Comparison of ENCODE assay signal across 8 cellular contexts in the genomic region with DNA sequence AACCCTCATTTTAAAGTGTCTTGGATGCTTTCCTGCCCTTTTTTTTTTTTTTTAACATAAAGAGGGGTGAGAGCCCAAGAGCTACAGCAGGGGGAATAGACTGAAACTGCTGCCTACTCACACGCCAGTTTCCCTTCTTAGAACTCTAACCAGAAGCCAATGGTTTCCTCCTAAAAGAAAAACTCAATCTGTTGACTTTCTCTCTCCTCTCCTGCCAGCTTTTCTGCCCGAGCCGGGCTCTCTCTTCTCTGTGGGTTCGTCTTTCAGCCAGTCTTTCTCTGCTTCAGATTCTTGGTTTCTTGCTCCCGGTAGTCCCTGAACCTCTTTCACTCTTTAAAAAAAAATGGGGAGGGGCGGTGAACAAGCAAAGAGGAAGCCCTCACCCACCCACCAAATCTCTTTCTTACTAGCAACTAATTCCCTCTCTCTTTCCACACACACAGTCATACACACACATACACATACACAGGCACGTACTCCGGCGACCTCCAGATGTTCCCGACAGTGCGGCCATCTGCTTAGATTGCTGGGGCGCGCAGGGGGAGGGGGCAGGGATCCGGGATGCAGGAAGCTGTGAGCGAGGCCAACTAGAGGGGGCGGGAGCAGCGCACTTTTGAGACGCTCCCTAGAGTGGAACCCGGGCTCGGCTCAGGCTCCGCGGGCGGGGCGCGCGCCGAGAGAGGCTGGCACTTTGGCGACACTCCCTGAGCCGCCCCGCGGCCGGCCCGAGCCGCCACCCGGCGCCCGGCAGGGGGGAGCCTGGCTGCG. TPM values are rescaled to one million over a fixed set of nuclear protein-coding genes. Genes with fewer than 3 reads are reported as not detected.
DNase-seq lines count a peak whose midpoint lies in the region; ATAC-seq and TF ChIP-seq lines count a peak whose summit lies in the region.

No MANE protein-coding gene starts in this region.

- POLR2A ChIA-PET in activated CD8-positive, alpha-beta T cell treated with anti-CD3 and anti-CD28 coated beads for 36 hours (lab: Charles Lee): interaction anchor here (1.0 to 1.4 kb wide), 3 partner anchors 13 to 112 kb away, joined by 3 to 4 read pairs (median 4); partner anchors contain the start of gene LRRC32

- H3K4me3 ChIP-seq in H7 (ENCODE audit: insufficient read depth, low read depth, low read length) (peak overlapping the region; percentile 98), esophagus (ENCODE audit: low read depth in 1 of 2, low read length in 2 of 2) (peak overlapping the region; percentile 89 to 94)

- intact Hi-C loops in activated CD8-positive, alpha-beta T cell treated with anti-CD3 and anti-CD28 coated beads for 36 hours (cut with micrococcal nuclease): no loop called here

- DNase-seq in H7 (peak; percentile 97), NCI-H2227 (lab: John Stamatoyannopoulos, UW; ENCODE audit: unreplicated experiment) (peak; percentile 96), midbrain (lab: John Stamatoyannopoulos, UW) (peak; percentile 77)
- DNase-seq in activated CD8-positive, alpha-beta T cell treated with anti-CD3 and anti-CD28 coated beads for 36 hours: peak; percentile 90
- no peak for DNase-seq in effector CD8-positive, alpha-beta T cell (lab: John Stamatoyannopoulos, UW)

- peak; percentile 83 for ATAC-seq in activated CD8-positive, alpha-beta T cell treated with anti-CD3 and anti-CD28 coated beads for 36 hours

- peaks cover 19% of the 10 kb centered on the region for H3K4me1 Mint-ChIP-seq in activated CD8-positive, alpha-beta T cell treated with anti-CD3 and anti-CD28 coated beads for 36 hours (ENCODE audit: low read depth)
- peaks cover 18% of the 10 kb centered on the region for H3K4me1 Mint-ChIP-seq in stimulated activated naive CD8-positive, alpha-beta T cell treated with anti-CD3 and anti-CD28 coated beads, Interleukin-15, Interleukin-2, amounts not matched to agents 100 ng/mL and 50 ng/mL, for 24 hours (ENCODE audit: low read depth)

- H3K4me1 ChIP-seq in esophagus (ENCODE audit: control insufficient read depth in 2 of 2, insufficient read depth in 2 of 2, low read length in 1 of 2): peaks cover 2 to 31% of the 10 kb centered on the region in 2 donors

- no peaks in the 10 kb centered on the region for H3K36me3 Mint-ChIP-seq in activated CD8-positive, alpha-beta T cell treated with anti-CD3 and anti-CD28 coated beads for 36 hours (ENCODE audit: low read depth)
- H3K36me3 Mint-ChIP-seq in stimulated activated naive CD8-positive, alpha-beta T cell treated with anti-CD3 and anti-CD28 coated beads, Interleukin-15, Interleukin-2, amounts not matched to agents 100 ng/mL and 50 ng/mL, for 24 hours (ENCODE audit: low read depth): no peaks in the 10 kb centered on the region

- peak overlapping the region; percentile 70 for H3K4me3 Mint-ChIP-seq in activated CD8-positive, alpha-beta T cell treated with anti-CD3 and anti-CD28 coated beads for 36 hours
- H3K4me3 Mint-ChIP-seq in stimulated activated naive CD8-positive, alpha-beta T cell treated with anti-CD3 and anti-CD28 coated beads, Interleukin-15, Interleukin-2, amounts not matched to agents 100 ng/mL and 50 ng/mL, for 24 hours: peak overlapping the region; percentile 73

- no peaks in the 10 kb centered on the region for H3K9me3 ChIP-seq in esophagus (ENCODE audit: control insufficient read depth in 2 of 2, insufficient read depth in 1 of 2, low read depth in 1 of 2, low read length in 1 of 2)

- H3K27ac ChIP-seq in C4-2B: peak overlapping the region; percentile 90
- H3K27ac ChIP-seq in esophagus (ENCODE audit: low read depth in 2 of 2, low read length in 1 of 2): peak overlapping the region; percentile 95 to 97

- peak overlapping the region; percentile 88 for H3K27ac Mint-ChIP-seq in activated CD8-positive, alpha-beta T cell treated with anti-CD3 and anti-CD28 coated beads for 36 hours
- peak overlapping the region; percentile 68 for H3K27ac Mint-ChIP-seq in stimulated activated naive CD8-positive, alpha-beta T cell treated with anti-CD3 and anti-CD28 coated beads, Interleukin-15, Interleukin-2, amounts not matched to agents 100 ng/mL and 50 ng/mL, for 24 hours

- H3K36me3 ChIP-seq in H7 (replicated peaks; ENCODE audit: control insufficient read depth, insufficient read depth, low read length): no peaks in the 10 kb centered on the region; the same call in 1 of the 2 replicates
- H3K36me3 ChIP-seq in esophagus (ENCODE audit: control insufficient read depth in 2 of 2, insufficient read depth in 2 of 2, low read length in 1 of 2): peaks cover 0 to 4% of the 10 kb centered on the region in 2 donors

- CTCF ChIA-PET in activated CD8-positive, alpha-beta T cell treated with anti-CD3 and anti-CD28 coated beads for 36 hours (lab: Charles Lee): interaction anchor here (0.5 to 2.3 kb wide), 2 partner anchors 17 to 60 kb away, joined by 3 to 12 read pairs; no protein-coding TSS in a partner anchor

- peaks cover 41% of the 10 kb centered on the region for H3K27me3 Mint-ChIP-seq in activated CD8-positive, alpha-beta T cell treated with anti-CD3 and anti-CD28 coated beads for 36 hours
- H3K27me3 Mint-ChIP-seq in stimulated activated naive CD8-positive, alpha-beta T cell treated with anti-CD3 and anti-CD28 coated beads, Interleukin-15, Interleukin-2, amounts not matched to agents 100 ng/mL and 50 ng/mL, for 24 hours: peaks cover 54% of the 10 kb centered on the region

- H3K27me3 ChIP-seq in H7 (ENCODE audit: control insufficient read depth, insufficient read depth, low read length) (no peaks in the 10 kb centered on the region), esophagus (ENCODE audit: control insufficient read depth in 1 of 2, insufficient read depth in 2 of 2, low read length in 2 of 2) (no peaks in the 10 kb centered on the region)

- 1% methylated on average over 25 to 38 of the region's 38 CpGs for WGBS in esophagus, 2 donors

- H3K9me3 Mint-ChIP-seq in activated CD8-positive, alpha-beta T cell treated with anti-CD3 and anti-CD28 coated beads for 36 hours: no peaks in the 10 kb centered on the region
- no peaks in the 10 kb centered on the region for H3K9me3 Mint-ChIP-seq in stimulated activated naive CD8-positive, alpha-beta T cell treated with anti-CD3 and anti-CD28 coated beads, Interleukin-15, Interleukin-2, amounts not matched to agents 100 ng/mL and 50 ng/mL, for 24 hours

- TF ChIP-seq CTCF in C4-2B (conservative IDR thresholded peaks at IDR 0.05): no peak
- no peak for TF ChIP-seq CTCF in activated CD8-positive, alpha-beta T cell treated with anti-CD3 and anti-CD28 coated beads for 36 hours (IDR thresholded peaks at IDR 0.05)

RNA-seq across cellular contexts. Expression of gene TSKU, which starts 0.4 kb away (rescaled TPM):
- 53.3 and 68.8 TPM in 2 replicates for total RNA-seq in H7 (2014; rRNA removed; shearing (Covaris generic))
- total RNA-seq in activated CD8-positive, alpha-beta T cell treated with anti-CD3 and anti-CD28 coated beads for 36 hours: 1 to 10 TPM; 6.5 to 8.4 TPM
- polyA plus RNA-seq in esophagus: 10 to 100 TPM; 23.9 to 34.8 TPM
